In the genomic region with DNA sequence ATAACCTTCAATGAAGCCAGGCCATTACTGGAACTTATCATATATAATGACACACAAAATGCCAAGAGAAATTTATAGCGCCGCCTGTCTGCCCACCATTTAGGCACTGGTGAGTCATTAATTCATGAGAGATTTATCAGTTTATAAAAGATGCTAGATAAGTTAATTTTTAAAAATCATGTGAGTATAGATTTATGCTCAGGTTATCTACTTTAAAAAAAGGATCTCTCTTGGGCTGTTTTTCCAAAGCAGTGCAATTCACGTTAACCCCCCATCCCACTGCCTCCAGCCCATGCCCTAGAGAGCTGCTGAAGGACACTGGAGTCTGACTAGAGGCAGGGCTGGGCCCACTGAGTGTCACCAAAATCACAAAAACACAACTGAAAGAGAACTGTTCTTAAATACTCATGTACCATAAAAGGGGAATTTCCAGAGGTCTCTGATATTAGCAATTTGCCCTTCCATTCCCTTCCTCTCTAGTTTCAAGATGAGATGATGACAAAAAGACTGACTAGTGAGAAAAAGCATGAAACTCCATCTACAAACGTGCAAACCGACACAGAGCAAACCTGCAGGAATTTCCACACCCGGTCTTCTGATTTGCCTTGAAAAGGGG, we compare ENCODE assay signal across 10 cellular contexts.
DNase-seq lines count a peak whose midpoint lies in the region; ATAC-seq and TF ChIP-seq lines count a peak whose summit lies in the region.
"Had no signal": no experiment of that assay in that cellular context is flagged by ENCODE, and none has a peak within 500 bp of the region (broad histone marks: within the 10 kb centered on the region; RNA-seq: fewer than 3 reads in every experiment).

No MANE protein-coding gene starts in this region.

- no peak for TF ChIP-seq EP300 in esophagus muscularis mucosa (IDR thresholded peaks at IDR 0.05)

- peak; percentile 26 for TF ChIP-seq CTCF in GM13977 (IDR thresholded peaks at IDR 0.05; ENCODE audit: extremely low read depth, insufficient read depth, missing control alignments)
- TF ChIP-seq CTCF in spleen (IDR thresholded peaks at IDR 0.05 in 8 of 11, conservative IDR thresholded peaks at IDR 0.05 in 3 of 11): no peak
- no peak for TF ChIP-seq CTCF in upper lobe of right lung (IDR thresholded peaks at IDR 0.05)
- TF ChIP-seq CTCF in esophagus muscularis mucosa (IDR thresholded peaks at IDR 0.05): no peak

- H3K4me3 ChIP-seq in spleen (peak overlapping the region in 1 of 8 donors; percentile 40), upper lobe of right lung (no peak overlapping the region), esophagus muscularis mucosa (no peak overlapping the region)

- in situ Hi-C loops in GM13977 (cut with MboI; ENCODE audit: low pct_unique_long_range_greater_than_20kb, low sequenced_read_pairs, unreplicated experiment): loop anchor here (10.0 kb wide), 1 partner anchor 156 kb away; a partner anchor contains a TSS

- DNase-seq in GM13977 (ENCODE audit: low spot score): peak; percentile 44
- DNase-seq in activated CD8-positive, alpha-beta memory T cell treated with anti-CD3 and anti-CD28 coated beads, Interleukin-2, amount 50 U/mL, for 4 hours: peak; percentile 43
- no peak for DNase-seq in spleen
- DNase-seq in upper lobe of right lung: no peak
- no peak for DNase-seq in esophagus muscularis mucosa (ENCODE audit: extremely low spot score)
- no peak for DNase-seq in NCI-H1092 treated with DMSO at 0.1 percent for 48 hours (lab: John Stamatoyannopoulos, UW)
- DNase-seq: EL, NCI-H2029 treated with DMSO at 0.1 percent for 48 hours had no signal

- TF ChIP-seq POLR2A in spleen (IDR thresholded peaks at IDR 0.05) (no peak), esophagus muscularis mucosa (IDR thresholded peaks at IDR 0.05; ENCODE audit: low read depth) (no peak)

- H3K27me3 ChIP-seq in spleen (replicated peaks in 1 of 7): no peaks in the 10 kb centered on the region
- no peaks in the 10 kb centered on the region for H3K27me3 ChIP-seq in upper lobe of right lung
- H3K27me3 ChIP-seq in esophagus muscularis mucosa: no peaks in the 10 kb centered on the region

- intact Hi-C loops in spleen (cut with DNase I; ENCODE audit: low total_unique reads) (no loop called here), upper lobe of right lung (cut with DNase I) (no loop called here), esophagus muscularis mucosa (cut with DNase I) (loop anchor here (5.0 kb wide), 2 partner anchors 89 to 159 kb away; a partner anchor contains a TSS)

- H3K36me3 ChIP-seq in spleen: no peaks in the 10 kb centered on the region
- H3K36me3 ChIP-seq in upper lobe of right lung: no peaks in the 10 kb centered on the region
- H3K36me3 ChIP-seq in esophagus muscularis mucosa: no peaks in the 10 kb centered on the region

- no peaks in the 10 kb centered on the region for H3K9me3 ChIP-seq in spleen
- H3K9me3 ChIP-seq in upper lobe of right lung: no peaks in the 10 kb centered on the region
- no peaks in the 10 kb centered on the region for H3K9me3 ChIP-seq in esophagus muscularis mucosa

- ATAC-seq in HG03039 (IDR thresholded peaks at IDR 0.05; ENCODE audit: unreplicated experiment) (peak; percentile 11), GM19328 (IDR thresholded peaks at IDR 0.05; ENCODE audit: unreplicated experiment) (no peak), upper lobe of right lung (no peak)

- H3K4me1 ChIP-seq in spleen (peaks cover 53 to 100% (median 93%) of the 10 kb centered on the region in 6 donors), upper lobe of right lung (peaks cover 28% of the 10 kb centered on the region), esophagus muscularis mucosa (peaks cover 34 to 69% (median 63%) of the 10 kb centered on the region in 4 donors)

- H3K27ac ChIP-seq in spleen: peak overlapping the region; percentile 73 to 94 (median 88)
- H3K27ac ChIP-seq in upper lobe of right lung: no peak overlapping the region
- peak overlapping the region in 1 of 4 donors; percentile 23 for H3K27ac ChIP-seq in esophagus muscularis mucosa (replicated peaks in 1 of 4)

- 52 to 69% (median 57%) methylated on average over 6 of the region's 6 CpGs for WGBS in spleen, 5 donors
- 81% methylated on average over 6 of the region's 6 CpGs for WGBS in esophagus muscularis mucosa

Comparison
In these comparisons a context has a peak if more than half of its experiments do, and no peak if none do; other contexts are left out.
1. DNase-seq: peak in GM13977 (single experiment) and activated CD8-positive, alpha-beta memory T cell treated with anti-CD3 and anti-CD28 coated beads, Interleukin-2, amount 50 U/mL, for 4 hours (single experiment); none in spleen (single experiment), upper lobe of right lung (single experiment), esophagus muscularis mucosa (single experiment) and NCI-H1092 treated with DMSO at 0.1 percent for 48 hours (single experiment).